Comparison of ENCODE assay signal across 10 cellular contexts in the genomic region with DNA sequence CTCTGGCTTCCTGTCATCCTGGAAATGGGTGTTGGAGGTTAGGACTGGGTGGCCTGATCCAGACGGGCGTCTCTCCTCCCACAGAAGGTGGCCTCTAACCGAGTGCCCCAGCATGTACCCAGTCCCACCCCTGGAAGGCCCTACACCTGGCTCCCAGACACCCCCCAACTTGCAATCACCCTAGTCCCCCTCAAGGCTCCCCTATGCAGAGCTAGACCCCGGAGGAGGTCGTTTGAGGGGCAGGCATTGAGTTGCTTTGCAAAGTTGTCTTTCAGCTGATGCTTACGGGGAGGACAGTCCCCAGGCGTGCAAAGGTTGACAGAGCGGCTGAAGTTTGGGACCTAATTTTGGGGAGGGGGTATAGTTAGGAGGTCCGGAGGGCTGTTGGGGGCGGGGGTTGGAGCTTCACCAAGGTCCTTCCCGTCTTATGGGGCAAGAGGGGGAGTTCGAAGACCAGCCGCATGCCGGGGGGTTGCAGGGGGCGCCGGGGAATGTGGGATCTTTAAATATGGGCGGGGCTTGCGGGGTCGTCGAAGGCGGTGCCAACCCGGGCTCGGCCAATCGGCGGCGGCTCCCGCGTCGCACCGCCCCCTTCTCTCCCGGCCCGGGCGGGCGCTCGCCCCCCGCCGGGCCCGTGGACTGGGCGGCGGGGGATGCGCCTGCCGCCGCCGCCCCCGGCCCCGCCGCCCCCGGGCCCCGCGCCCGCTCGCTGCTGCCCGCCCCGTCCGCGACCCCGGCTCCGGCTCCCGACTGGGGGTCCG. TPM values are rescaled to one million over a fixed set of nuclear protein-coding genes. Genes with fewer than 3 reads are reported as not detected.
DNase-seq lines count a peak whose midpoint lies in the region; ATAC-seq and TF ChIP-seq lines count a peak whose summit lies in the region.
"Had no signal": no experiment of that assay in that cellular context is flagged by ENCODE, and none has a peak within 500 bp of the region (broad histone marks: within the 10 kb centered on the region; RNA-seq: fewer than 3 reads in every experiment).

KCNN1 (plus strand) TSS at position 611 of the 761 bp plus-strand sequence. CDS start 6,782 bp downstream, outside the sequence.

- H3K4me1 Mint-ChIP-seq in activated naive CD8-positive, alpha-beta T cell treated with anti-CD3 and anti-CD28 coated beads for 36 hours: peaks cover 7% of the 10 kb centered on the region
- H3K4me1 Mint-ChIP-seq in mesothelial cell of epicardium: peaks cover 11% of the 10 kb centered on the region

- H3K9me3 Mint-ChIP-seq in activated naive CD8-positive, alpha-beta T cell treated with anti-CD3 and anti-CD28 coated beads for 36 hours: no peaks in the 10 kb centered on the region
- H3K9me3 Mint-ChIP-seq in mesothelial cell of epicardium: no peaks in the 10 kb centered on the region

- peak within 1 kb of the TSS; percentile 32; the same call in 1 of the 2 replicates for H3K4me3 ChIP-seq in AG04449 (ENCODE audit: low read depth, low read length)
- H3K4me3 ChIP-seq in spleen: peak within 1 kb of the TSS in 1 of 8 donors; percentile 46

- peak within 1 kb of the TSS; percentile 49; the same call in 1 of the 2 replicates for H3K9ac ChIP-seq in ES-I3 (ENCODE audit: low read depth, low read length)

- no peak for TF ChIP-seq POLR2A in spleen (IDR thresholded peaks at IDR 0.05)

- H3K9me3 ChIP-seq in ES-I3 (ENCODE audit: control insufficient read depth, insufficient read depth, low read length): no peaks in the 10 kb centered on the region
- H3K9me3 ChIP-seq in spleen: no peaks in the 10 kb centered on the region
- H3K9me3 ChIP-seq: tibial nerve had no signal

- no peak within 1 kb of the TSS for H3K27ac Mint-ChIP-seq in activated naive CD8-positive, alpha-beta T cell treated with anti-CD3 and anti-CD28 coated beads for 36 hours
- H3K27ac Mint-ChIP-seq in mesothelial cell of epicardium: no peak within 1 kb of the TSS

- no peak within 1 kb of the TSS for H3K27ac ChIP-seq in spleen
- H3K27ac ChIP-seq: tibial nerve had no signal

- POLR2A ChIA-PET in AG04449 (lab: Yijun Ruan, JAX): no interaction called here

- H3K4me1 ChIP-seq in ES-I3 (ENCODE audit: insufficient read depth, low read length): peaks cover 13% of the 10 kb centered on the region; the same call in 1 of the 2 replicates
- H3K4me1 ChIP-seq in spleen: peaks cover 0 to 13% (median 5%) of the 10 kb centered on the region in 6 donors

- WGBS in spleen, 5 donors: 7 to 20% (median 13%) methylated on average over 17 to 57 of the region's 60 CpGs

- DNase-seq in AG04449 (ENCODE audit: low read depth, low spot score) (no peak), mesothelial cell of epicardium (ENCODE audit: low spot score in 2 of 2, unreplicated experiment in 2 of 2) (peak in 1 of 2 experiments; percentile 57), spleen (no peak), HuH-7 (ENCODE audit: low spot score) (no peak), MV-4-11 (lab: John Stamatoyannopoulos, UW) (no peak)
- no peak for DNase-seq in activated naive CD8-positive, alpha-beta T cell treated with anti-CD3 and anti-CD28 coated beads for 36 hours
- DNase-seq: activated CD4-positive, alpha-beta T cell treated with anti-CD3 and anti-CD28 coated beads, Interleukin-2, amount 50 U/mL, for 4 hours had no signal

- CTCF ChIA-PET in AG04449 (lab: Yijun Ruan, JAX): interaction anchor here (1.0 kb wide), 1 partner anchor 9 kb away, joined by 3 read pairs; no protein-coding TSS in a partner anchor

- TF ChIP-seq CTCF in AG04449 (IDR thresholded peaks at IDR 0.05; ENCODE audit: insufficient read depth, low read length, missing control alignments) (no peak), mesothelial cell of epicardium (IDR thresholded peaks at IDR 0.05; ENCODE audit: unreplicated experiment) (no peak), spleen (IDR thresholded peaks at IDR 0.05 in 8 of 11, conservative IDR thresholded peaks at IDR 0.05 in 3 of 11) (no peak)

- ATAC-seq in GM19455 (IDR thresholded peaks at IDR 0.05; ENCODE audit: unreplicated experiment): no peak

- H3K36me3 ChIP-seq in ES-I3 (ENCODE audit: insufficient read depth, low read length) (no peaks in the 10 kb centered on the region), spleen (no peaks in the 10 kb centered on the region)
- H3K36me3 ChIP-seq: tibial nerve had no signal

- peak within 1 kb of the TSS; percentile 50 for H3K4me3 Mint-ChIP-seq in activated naive CD8-positive, alpha-beta T cell treated with anti-CD3 and anti-CD28 coated beads for 36 hours
- peak within 1 kb of the TSS; percentile 78 for H3K4me3 Mint-ChIP-seq in mesothelial cell of epicardium

- H3K27me3 ChIP-seq in spleen (replicated peaks in 1 of 7): peaks cover 0 to 76% (median 32%) of the 10 kb centered on the region in 7 donors

- intact Hi-C loops in spleen (cut with DNase I; ENCODE audit: low total_unique reads): no loop called here

- H3K27me3 Mint-ChIP-seq in activated naive CD8-positive, alpha-beta T cell treated with anti-CD3 and anti-CD28 coated beads for 36 hours: peaks cover 49% of the 10 kb centered on the region
- peaks cover 52% of the 10 kb centered on the region for H3K27me3 Mint-ChIP-seq in mesothelial cell of epicardium (ENCODE audit: low read depth)

- no peaks in the 10 kb centered on the region for H3K36me3 Mint-ChIP-seq in activated naive CD8-positive, alpha-beta T cell treated with anti-CD3 and anti-CD28 coated beads for 36 hours
- peaks cover 3% of the 10 kb centered on the region for H3K36me3 Mint-ChIP-seq in mesothelial cell of epicardium

RNA-seq across cellular contexts. Expression of gene KCNN1, which starts in this region (rescaled TPM):
- under 1 TPM in 1 of 2 experiments, not detected in 1; 0.34 TPM for total RNA-seq in activated naive CD8-positive, alpha-beta T cell treated with anti-CD3 and anti-CD28 coated beads for 36 hours
- 16.8 to 20.3 TPM (median 19.7 TPM) in 3 replicates for total RNA-seq in mesothelial cell of epicardium
- total RNA-seq in spleen: not detected
- polyA plus RNA-seq in spleen: under 1 TPM; 0.03 to 0.10 (median 0.04) TPM

Comparison
In these comparisons a context has a peak if more than half of its experiments do, and no peak if none do; other contexts are left out.
1. RNA of gene KCNN1 (total RNA-seq): 16.8 to 20.3 TPM in mesothelial cell of epicardium; 0.34 TPM in activated naive CD8-positive, alpha-beta T cell treated with anti-CD3 and anti-CD28 coated beads for 36 hours and not detected in spleen; every median in the first group is over 10 times any median in the second.